ENCODE assay signal across 15 cellular contexts in genomic region chr21:42621166-42621827, GRCh38. TPM values are rescaled to one million over a fixed set of nuclear protein-coding genes. Genes with fewer than 3 reads are reported as not detected.
DNase-seq lines count a peak whose midpoint lies in the region; ATAC-seq and TF ChIP-seq lines count a peak whose summit lies in the region.
"Had no signal": no experiment of that assay in that cellular context is flagged by ENCODE, and none has a peak within 500 bp of the region (broad histone marks: within the 10 kb centered on the region; RNA-seq: fewer than 3 reads in every experiment).

No MANE protein-coding gene starts in this region.

- H3K4me1 Mint-ChIP-seq in HFFc6 (ENCODE audit: low read depth): no peaks in the 10 kb centered on the region
- H3K4me1 Mint-ChIP-seq in activated T-cell treated with anti-CD3 and anti-CD28 coated beads, Interleukin-2, amount 50 U/mL, for 72 hours (ENCODE audit: low read depth): no peaks in the 10 kb centered on the region
- H3K4me1 Mint-ChIP-seq: activated CD4-positive, alpha-beta T cell treated with anti-CD3 and anti-CD28 coated beads, Interleukin-2, amount 10 ng/mL, durations not matched to agents 24 days and 14 days had no signal

- H3K27ac Mint-ChIP-seq in HFFc6: no peak overlapping the region
- no peak overlapping the region for H3K27ac Mint-ChIP-seq in activated T-cell treated with anti-CD3 and anti-CD28 coated beads, Interleukin-2, amount 50 U/mL, for 72 hours
- H3K27ac Mint-ChIP-seq: activated CD4-positive, alpha-beta T cell treated with anti-CD3 and anti-CD28 coated beads, Interleukin-2, amount 10 ng/mL, durations not matched to agents 24 days and 14 days had no signal

- H3K36me3 ChIP-seq in adipocyte (ENCODE audit: control insufficient read depth, insufficient read depth, low read length, severe bottlenecking): no peaks in the 10 kb centered on the region
- H3K36me3 ChIP-seq: esophagus squamous epithelium, SJCRH30 had no signal

- no peaks in the 10 kb centered on the region for H3K4me1 ChIP-seq in adipocyte (ENCODE audit: control insufficient read depth, insufficient read depth, low read length)
- H3K4me1 ChIP-seq: SJCRH30 had no signal

- no peak for DNase-seq in HFFc6
- DNase-seq in adipocyte (ENCODE audit: low read depth): peak; percentile 30
- DNase-seq in kidney glomerular epithelial cell (lab: John Stamatoyannopoulos, UW): peak; percentile 35
- peak; percentile 65 for DNase-seq in sciatic nerve (ENCODE audit: low spot score)
- DNase-seq in activated T-cell treated with anti-CD3 and anti-CD28 coated beads, Interleukin-2, amount 50 U/mL, for 72 hours: no peak
- no peak for DNase-seq in DMS 273 (lab: John Stamatoyannopoulos, UW; ENCODE audit: unreplicated experiment)
- DNase-seq: activated CD4-positive, alpha-beta T cell treated with anti-CD3 and anti-CD28 coated beads, Interleukin-2, amount 10 ng/mL, durations not matched to agents 24 days and 14 days; activated T-cell treated with anti-CD3 and anti-CD28 coated beads, Interleukin-2, amount 50 U/mL, for 4 hours; AML-193; esophagus squamous epithelium; mesendoderm; SJCRH30 had no signal

- H3K9ac ChIP-seq in adipocyte (ENCODE audit: low read length): no peak overlapping the region

- peaks cover 2% of the 10 kb centered on the region for H3K27me3 Mint-ChIP-seq in HFFc6 (ENCODE audit: insufficient read depth)
- H3K27me3 Mint-ChIP-seq in activated T-cell treated with anti-CD3 and anti-CD28 coated beads, Interleukin-2, amount 50 U/mL, for 72 hours (ENCODE audit: low read depth): no peaks in the 10 kb centered on the region

- 0 out of 2 replicates have a peak overlapping the region, but pooled peaks have one; percentile 30 for H3K4me3 Mint-ChIP-seq in HFFc6
- no peak overlapping the region for H3K4me3 Mint-ChIP-seq in activated T-cell treated with anti-CD3 and anti-CD28 coated beads, Interleukin-2, amount 50 U/mL, for 72 hours
- H3K4me3 Mint-ChIP-seq: activated CD4-positive, alpha-beta T cell treated with anti-CD3 and anti-CD28 coated beads, Interleukin-2, amount 10 ng/mL, durations not matched to agents 24 days and 14 days; activated T-cell treated with anti-CD3 and anti-CD28 coated beads, Interleukin-2, amount 50 U/mL, for 4 hours had no signal

- no peaks in the 10 kb centered on the region for H3K9me3 ChIP-seq in adipocyte (ENCODE audit: control insufficient read depth, low read length)
- H3K9me3 ChIP-seq: esophagus squamous epithelium, SJCRH30 had no signal

- peaks cover 46% of the 10 kb centered on the region for H3K9me3 Mint-ChIP-seq in HFFc6
- H3K9me3 Mint-ChIP-seq in activated T-cell treated with anti-CD3 and anti-CD28 coated beads, Interleukin-2, amount 50 U/mL, for 72 hours: no peaks in the 10 kb centered on the region
- H3K9me3 Mint-ChIP-seq: activated CD4-positive, alpha-beta T cell treated with anti-CD3 and anti-CD28 coated beads, Interleukin-2, amount 10 ng/mL, durations not matched to agents 24 days and 14 days; activated T-cell treated with anti-CD3 and anti-CD28 coated beads, Interleukin-2, amount 50 U/mL, for 4 hours had no signal

- peak; percentile 68 for ATAC-seq in sciatic nerve
- no peak for ATAC-seq in GM21367 (IDR thresholded peaks at IDR 0.05; ENCODE audit: unreplicated experiment)
- no peak for ATAC-seq in activated T-cell treated with anti-CD3 and anti-CD28 coated beads, Interleukin-2, amount 50 U/mL, for 72 hours (replicated peaks in 1 of 2)
- ATAC-seq in GM19463 (IDR thresholded peaks at IDR 0.05; ENCODE audit: unreplicated experiment): no peak
- ATAC-seq: activated T-cell treated with anti-CD3 and anti-CD28 coated beads, Interleukin-2, amount 50 U/mL, for 4 hours had no signal

- no peaks in the 10 kb centered on the region for H3K36me3 Mint-ChIP-seq in HFFc6 (ENCODE audit: low read depth)
- H3K36me3 Mint-ChIP-seq in activated T-cell treated with anti-CD3 and anti-CD28 coated beads, Interleukin-2, amount 50 U/mL, for 72 hours (ENCODE audit: insufficient read depth in 2 of 2): no peaks in the 10 kb centered on the region

- intact Hi-C loops in sciatic nerve (cut with DNase I): no loop called here

- H3K4me3 ChIP-seq in adipocyte (ENCODE audit: low read length): no peak overlapping the region
- H3K4me3 ChIP-seq: esophagus squamous epithelium, SJCRH30 had no signal

- no peak for TF ChIP-seq CTCF in HFFc6 (IDR thresholded peaks at IDR 0.05)

- peaks cover 86% of the 10 kb centered on the region for H3K27me3 ChIP-seq in adipocyte (replicated peaks; ENCODE audit: control insufficient read depth, insufficient read depth, low read length)

RNA-seq across cellular contexts. Expression of gene PDE9A, which starts 32.1 kb away (rescaled TPM):
- total RNA-seq in HFFc6 (2021; fragmentation: NEBNext Ultra II Directional; extraction: Animal tissue kit (Norgen Biotek cat#: 25700)): not detected
- total RNA-seq in sciatic nerve: 32.6 TPM
- 10 to 100 TPM; 11.8 to 19.3 TPM for total RNA-seq in activated T-cell treated with anti-CD3 and anti-CD28 coated beads, Interleukin-2, amount 50 U/mL, for 72 hours
- total RNA-seq: LHCN-M2 had no signal

Comparison
In these comparisons a context has a peak if more than half of its experiments do, and no peak if none do; other contexts are left out.
1. DNase-seq: peak in adipocyte (single experiment), kidney glomerular epithelial cell (single experiment) and sciatic nerve (single experiment); none in HFFc6 (single experiment), activated T-cell treated with anti-CD3 and anti-CD28 coated beads, Interleukin-2, amount 50 U/mL, for 72 hours (0 of 2) and DMS 273 (single experiment).
2. RNA of gene PDE9A, which starts 32.1 kb away (total RNA-seq): 32.6 TPM in sciatic nerve (single experiment) and 11.8 to 19.3 TPM in activated T-cell treated with anti-CD3 and anti-CD28 coated beads, Interleukin-2, amount 50 U/mL, for 72 hours; not detected in HFFc6; every median in the first group is over 10 times any median in the second.